Comparison of ENCODE assay signal across 23 cellular contexts in the genomic region with DNA sequence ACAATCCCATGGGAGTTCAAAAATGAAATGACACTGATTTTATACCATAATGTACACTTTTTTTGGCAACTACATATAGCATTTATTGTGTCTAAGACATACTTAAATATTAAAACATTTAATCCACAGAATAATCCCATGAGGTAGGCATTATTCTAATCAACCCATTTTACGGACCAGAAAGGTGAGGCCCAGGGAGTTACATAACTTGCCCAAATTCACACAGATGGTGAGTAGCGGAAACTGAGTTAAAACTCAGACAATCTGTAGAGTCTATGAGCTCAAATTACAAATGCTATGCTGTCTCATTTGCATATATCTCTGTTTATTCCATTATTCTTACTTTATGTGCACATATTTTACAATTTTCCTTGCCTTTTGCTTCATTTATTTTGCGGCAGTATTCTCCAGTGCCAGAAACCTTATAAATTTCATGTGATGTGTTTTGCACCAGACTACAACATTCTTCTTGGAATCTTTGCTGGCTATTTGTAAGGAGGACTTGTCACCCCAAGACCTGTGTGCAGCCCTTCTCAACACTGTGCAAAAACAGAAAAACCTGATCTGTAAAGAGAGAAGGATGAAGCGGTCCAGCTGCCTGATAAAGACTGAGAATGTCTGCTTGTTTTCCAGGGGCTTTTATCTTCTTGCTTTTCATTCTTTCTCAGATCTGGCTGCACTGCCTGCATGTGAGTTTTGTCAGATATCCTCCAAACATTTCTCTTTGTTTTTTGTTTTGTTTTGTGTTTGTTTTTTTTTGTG. TPM values are rescaled to one million over a fixed set of nuclear protein-coding genes. Genes with fewer than 3 reads are reported as not detected.
"Had no signal": no experiment of that assay in that cellular context is flagged by ENCODE, and none has a peak within 500 bp of the region (broad histone marks: within the 10 kb centered on the region; RNA-seq: fewer than 3 reads in every experiment).

No MANE protein-coding gene starts in this region.

- H3K4me3 Mint-ChIP-seq: activated naive CD4-positive, alpha-beta T cell treated with anti-CD3 and anti-CD28 coated beads, Interleukin-2, amount 10 ng/mL, durations not matched to agents 7 days and 5 days; activated naive CD8-positive, alpha-beta T cell treated with anti-CD3 and anti-CD28 coated beads, Interleukin-2, amount 50 U/mL, for 24 hours; stimulated activated effector memory CD8-positive, alpha-beta T cell treated with anti-CD3 and anti-CD28 coated beads, Interleukin-12 subunit alpha, Interleukin-12 subunit beta, amount 100 ng/mL, for 72 hours; T-helper 1 cell treated with Interleukin-12 subunit alpha and Interleukin-12 subunit beta and Interleukin-4 antibody, amounts not matched to agents 30 μg/mL and 1 μg/mL, for 36 hours; type B pancreatic cell had no signal

- H3K27ac Mint-ChIP-seq: activated naive CD4-positive, alpha-beta T cell treated with anti-CD3 and anti-CD28 coated beads, Interleukin-2, amount 10 ng/mL, durations not matched to agents 7 days and 5 days; activated naive CD8-positive, alpha-beta T cell treated with anti-CD3 and anti-CD28 coated beads, Interleukin-2, amount 50 U/mL, for 24 hours; stimulated activated effector memory CD8-positive, alpha-beta T cell treated with anti-CD3 and anti-CD28 coated beads, Interleukin-12 subunit alpha, Interleukin-12 subunit beta, amount 100 ng/mL, for 72 hours; T-helper 1 cell treated with Interleukin-12 subunit alpha and Interleukin-12 subunit beta and Interleukin-4 antibody, amounts not matched to agents 30 μg/mL and 1 μg/mL, for 36 hours; type B pancreatic cell had no signal

- H3K4me1 ChIP-seq: pancreas, right lobe of liver, stomach had no signal

- H3K27me3 Mint-ChIP-seq: activated naive CD8-positive, alpha-beta T cell treated with anti-CD3 and anti-CD28 coated beads, Interleukin-2, amount 50 U/mL, for 24 hours; type B pancreatic cell had no signal

- H3K9me3 Mint-ChIP-seq: activated naive CD8-positive, alpha-beta T cell treated with anti-CD3 and anti-CD28 coated beads, Interleukin-2, amount 50 U/mL, for 24 hours; type B pancreatic cell had no signal

- H3K36me3 ChIP-seq: brain microvascular endothelial cell, pancreas, stomach had no signal

- H3K27ac ChIP-seq: brain microvascular endothelial cell, pancreas, stomach had no signal

- FAIRE-seq: pancreas had no signal

- H3K27me3 ChIP-seq: brain microvascular endothelial cell, pancreas, right lobe of liver, stomach had no signal

- H3K36me3 Mint-ChIP-seq: activated naive CD4-positive, alpha-beta T cell treated with anti-CD3 and anti-CD28 coated beads, Interleukin-2, amount 10 ng/mL, durations not matched to agents 7 days and 5 days; stimulated activated effector memory CD8-positive, alpha-beta T cell treated with anti-CD3 and anti-CD28 coated beads, Interleukin-12 subunit alpha, Interleukin-12 subunit beta, amount 100 ng/mL, for 72 hours had no signal

- H3K4me2 ChIP-seq: smooth muscle cell had no signal

- ATAC-seq: activated naive CD8-positive, alpha-beta T cell treated with anti-CD3 and anti-CD28 coated beads, Interleukin-2, amount 50 U/mL, for 24 hours; esophagus mucosa; left colon; pancreas; stimulated activated effector memory CD8-positive, alpha-beta T cell treated with anti-CD3 and anti-CD28 coated beads, Interleukin-12 subunit alpha, Interleukin-12 subunit beta, amount 100 ng/mL, for 72 hours had no signal

- H3K4me3 ChIP-seq: pancreas, smooth muscle cell, stomach had no signal

- DNase-seq: activated CD4-positive, alpha-beta T cell treated with anti-CD3 and anti-CD28 coated beads, Interleukin-2, amount 50 U/mL, for 1 hour; activated CD8-positive, alpha-beta memory T cell treated with anti-CD3 and anti-CD28 coated beads, Interleukin-2, amount 50 U/mL, for 4 hours; activated effector memory CD4-positive, alpha-beta T cell treated with Interleukin-2 at 50 U/mL for 16 hours; activated naive CD4-positive, alpha-beta T cell treated with anti-CD3 and anti-CD28 coated beads, Interleukin-2, amount 10 ng/mL, durations not matched to agents 7 days and 5 days; activated naive CD8-positive, alpha-beta T cell treated with anti-CD3 and anti-CD28 coated beads, Interleukin-2, amount 50 U/mL, for 24 hours; activated T-cell treated with anti-CD3 and anti-CD28 coated beads, Interleukin-2, amount 50 U/mL, for 48 hours; aorta; brain microvascular endothelial cell; cortex of kidney; effector CD4-positive, alpha-beta T cell; foreskin fibroblast; hippocampal formation; islet precursor cell; left colon; pancreas; right lobe of liver; stimulated activated CD4-positive, alpha-beta T cell treated with anti-CD3 and anti-CD28 coated beads, Interleukin-4, amount 100 ng/mL, for 1 hour; stomach had no signal

- H3K9me3 ChIP-seq: pancreas, right lobe of liver, stomach had no signal

RNA-seq across cellular contexts. Expression of a gene that starts 2.3 kb away (rescaled TPM):
- total RNA-seq: smooth muscle cell had no signal
- polyA plus RNA-seq: smooth muscle cell had no signal
